ENCODE assay signal across 20 cellular contexts in genomic region chr3:175342196-175342595, GRCh38.
"Had no signal": no experiment of that assay in that cellular context is flagged by ENCODE, and none has a peak within 500 bp of the region (broad histone marks: within the 10 kb centered on the region; RNA-seq: fewer than 3 reads in every experiment).

No MANE protein-coding gene starts in this region.

- H3K4me3 ChIP-seq: gastrocnemius medialis, heart left ventricle, neural progenitor cell, pancreas, thyroid gland had no signal

- H3K27ac Mint-ChIP-seq: activated CD4-positive, alpha-beta T cell treated with anti-CD3 and anti-CD28 coated beads, Interleukin-2, amount 10 ng/mL, durations not matched to agents 7 days and 5 days; activated naive CD4-positive, alpha-beta T cell treated with anti-CD3 and anti-CD28 coated beads, Interleukin-2, amount 50 U/mL, for 72 hours; activated T-cell treated with anti-CD3 and anti-CD28 coated beads, Interleukin-2, amount 50 U/mL, for 72 hours; effector memory CD8-positive, alpha-beta T cell; naive B cell; neural progenitor cell; stimulated activated effector memory CD8-positive, alpha-beta T cell treated with anti-CD3 and anti-CD28 coated beads, Interleukin-12 subunit alpha, Interleukin-12 subunit beta, amount 100 ng/mL, for 72 hours; T-helper 17 cell had no signal

- H2AFZ ChIP-seq: neural progenitor cell had no signal

- H3K36me3 Mint-ChIP-seq: activated naive CD4-positive, alpha-beta T cell treated with anti-CD3 and anti-CD28 coated beads, Interleukin-2, amount 50 U/mL, for 72 hours; naive B cell; neural progenitor cell; stimulated activated effector memory CD8-positive, alpha-beta T cell treated with anti-CD3 and anti-CD28 coated beads, Interleukin-12 subunit alpha, Interleukin-12 subunit beta, amount 100 ng/mL, for 72 hours had no signal

- H3K9me3 Mint-ChIP-seq: neural progenitor cell had no signal

- H3K27ac ChIP-seq: epithelial cell of prostate, gastrocnemius medialis, heart left ventricle, neural progenitor cell, pancreas, thyroid gland had no signal

- H3K4me1 Mint-ChIP-seq: activated CD4-positive, alpha-beta T cell treated with anti-CD3 and anti-CD28 coated beads, Interleukin-2, amount 10 ng/mL, durations not matched to agents 7 days and 5 days; naive B cell; stimulated activated effector memory CD8-positive, alpha-beta T cell treated with anti-CD3 and anti-CD28 coated beads, Interleukin-12 subunit alpha, Interleukin-12 subunit beta, amount 100 ng/mL, for 72 hours; T-helper 17 cell had no signal

- H3K9ac ChIP-seq: neural progenitor cell had no signal

- H3K36me3 ChIP-seq: gastrocnemius medialis, heart left ventricle, neural progenitor cell, pancreas, thyroid gland had no signal

- H3K27me3 Mint-ChIP-seq: activated CD4-positive, alpha-beta T cell treated with anti-CD3 and anti-CD28 coated beads, Interleukin-2, amount 10 ng/mL, durations not matched to agents 7 days and 5 days; effector memory CD8-positive, alpha-beta T cell; naive B cell; T-helper 17 cell had no signal

- H3K4me3 Mint-ChIP-seq: activated CD4-positive, alpha-beta T cell treated with anti-CD3 and anti-CD28 coated beads, Interleukin-2, amount 10 ng/mL, durations not matched to agents 7 days and 5 days; activated T-cell treated with anti-CD3 and anti-CD28 coated beads, Interleukin-2, amount 50 U/mL, for 72 hours; effector memory CD8-positive, alpha-beta T cell; naive B cell; neural progenitor cell; stimulated activated effector memory CD8-positive, alpha-beta T cell treated with anti-CD3 and anti-CD28 coated beads, Interleukin-12 subunit alpha, Interleukin-12 subunit beta, amount 100 ng/mL, for 72 hours; T-helper 17 cell had no signal

- FAIRE-seq: islet of Langerhans, pancreas had no signal

- H3K4me1 ChIP-seq: gastrocnemius medialis, neural progenitor cell, pancreas had no signal

- DNase-seq: activated CD4-positive, alpha-beta T cell treated with anti-CD3 and anti-CD28 coated beads, Interleukin-2, amount 10 ng/mL, durations not matched to agents 7 days and 5 days; activated CD8-positive, alpha-beta memory T cell treated with anti-CD3 and anti-CD28 coated beads, Interleukin-2, amount 50 U/mL, for 48 hours; activated gamma-delta T cell; activated T-cell treated with anti-CD3 and anti-CD28 coated beads, Interleukin-2, amount 50 U/mL, for 72 hours; amygdala; cerebellar nuclear complex; dermis blood vessel endothelial cell; effector memory CD8-positive, alpha-beta T cell; gastrocnemius medialis; heart left ventricle; naive B cell; pancreas; T-helper 17 cell; thyroid gland had no signal

- ATAC-seq: activated naive CD4-positive, alpha-beta T cell treated with anti-CD3 and anti-CD28 coated beads, Interleukin-2, amount 50 U/mL, for 72 hours; activated T-cell treated with anti-CD3 and anti-CD28 coated beads, Interleukin-2, amount 50 U/mL, for 72 hours; effector memory CD8-positive, alpha-beta T cell; gastrocnemius medialis; heart left ventricle; left lobe of liver; pancreas; stimulated activated effector memory CD8-positive, alpha-beta T cell treated with anti-CD3 and anti-CD28 coated beads, Interleukin-12 subunit alpha, Interleukin-12 subunit beta, amount 100 ng/mL, for 72 hours; T-helper 17 cell had no signal

- H3K9me3 ChIP-seq: gastrocnemius medialis, heart left ventricle, pancreas, thyroid gland had no signal

- H3K27me3 ChIP-seq: gastrocnemius medialis, heart left ventricle, neural progenitor cell, pancreas, thyroid gland had no signal

- H3K4me2 ChIP-seq: neural progenitor cell had no signal
